In the genomic region with DNA sequence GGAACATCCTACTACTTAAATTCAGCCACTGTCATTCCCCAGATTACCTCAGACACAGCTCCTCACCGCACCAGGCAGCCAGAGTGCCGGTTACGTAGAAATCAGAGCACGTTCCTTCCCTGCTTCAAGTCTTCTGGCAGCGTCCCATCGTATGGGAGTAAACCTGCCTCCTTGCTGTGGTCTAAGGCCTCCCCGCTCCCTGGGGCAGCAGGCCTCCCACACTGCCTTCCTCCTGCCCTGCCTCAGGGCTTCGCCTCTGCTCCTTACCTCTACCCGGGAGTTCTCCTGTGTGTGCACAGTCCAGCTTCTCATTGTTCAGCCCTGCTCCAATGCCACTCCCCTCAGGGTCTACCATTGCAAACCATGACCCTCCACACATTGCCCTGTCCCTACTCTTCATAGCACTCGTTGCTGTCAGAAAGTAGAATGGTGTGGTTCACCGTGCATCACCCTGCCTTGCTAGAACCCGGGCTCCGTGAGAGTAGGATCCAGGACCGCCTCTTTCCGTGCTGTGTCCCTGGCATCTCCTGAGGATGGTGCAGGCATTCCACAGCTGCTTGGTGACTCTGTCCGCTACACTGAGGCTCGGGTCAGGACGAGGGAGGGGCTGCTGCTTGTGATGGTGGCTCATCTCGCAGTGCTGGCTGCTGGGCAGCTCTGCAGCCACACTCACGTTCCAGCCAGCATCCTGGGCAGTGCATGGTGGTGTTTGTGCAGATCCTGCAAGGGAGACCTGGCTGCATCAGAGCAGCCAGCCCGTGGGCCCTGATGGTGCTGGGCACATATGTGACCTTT, we compare ENCODE assay signal across 23 cellular contexts. TPM values are rescaled to one million over a fixed set of nuclear protein-coding genes. Genes with fewer than 3 reads are reported as not detected.
A peak's percentile ranks its signal among the peaks of the same experiment; 100 is the strongest.
DNase-seq lines count a peak whose midpoint lies in the region; ATAC-seq and TF ChIP-seq lines count a peak whose summit lies in the region.
"Had no signal": no experiment of that assay in that cellular context is flagged by ENCODE, and none has a peak within 500 bp of the region (broad histone marks: within the 10 kb centered on the region; RNA-seq: fewer than 3 reads in every experiment).

No MANE protein-coding gene starts in this region.

- peaks cover 7% of the 10 kb centered on the region for H3K4me1 ChIP-seq in testis

- ATAC-seq in GM21619 (IDR thresholded peaks at IDR 0.05; ENCODE audit: unreplicated experiment), result no peak
- ATAC-seq: CD8-positive, alpha-beta T cell; GM12878 had no signal

- H3K4me1 Mint-ChIP-seq in T-helper 2 cell treated with Interferon-gamma antibody and Interleukin-4, amounts not matched to agents 5 μg/mL and 100 μg/mL, for 36 hours (ENCODE audit: low read depth), result peaks cover 5% of the 10 kb centered on the region
- H3K4me1 Mint-ChIP-seq in chondrocyte (ENCODE audit: low read depth), result peaks cover 9% of the 10 kb centered on the region
- H3K4me1 Mint-ChIP-seq in osteocyte (ENCODE audit: unreplicated experiment), result peaks cover 6% of the 10 kb centered on the region

- no peaks in the 10 kb centered on the region for H3K36me3 ChIP-seq in testis (ENCODE audit: low read depth, missing control alignments)

- no peaks in the 10 kb centered on the region for H3K27me3 ChIP-seq in testis

- 77 to 85% methylated on average over 11 to 20 of the region's 21 CpGs for WGBS in testis, 2 donors

- H3K27ac ChIP-seq in testis, result peak overlapping the region in 1 of 2 donors; percentile 56
- H3K27ac ChIP-seq: 22Rv1 had no signal

- no peak overlapping the region for H3K4me3 ChIP-seq in testis
- H3K4me3 ChIP-seq: GM12878 had no signal

- TF ChIP-seq POLR2A in testis (IDR thresholded peaks at IDR 0.05), result no peak

- H3K27me3 Mint-ChIP-seq in T-helper 2 cell treated with Interferon-gamma antibody and Interleukin-4, amounts not matched to agents 5 μg/mL and 100 μg/mL, for 36 hours (ENCODE audit: low read depth), result no peaks in the 10 kb centered on the region
- H3K27me3 Mint-ChIP-seq in chondrocyte (ENCODE audit: low read depth) (no peaks in the 10 kb centered on the region), osteocyte (ENCODE audit: unreplicated experiment) (no peaks in the 10 kb centered on the region)

- H3K9me3 ChIP-seq in testis, result no peaks in the 10 kb centered on the region

- H3K9me3 Mint-ChIP-seq in T-helper 2 cell treated with Interferon-gamma antibody and Interleukin-4, amounts not matched to agents 5 μg/mL and 100 μg/mL, for 36 hours, result no peaks in the 10 kb centered on the region
- peaks cover 4% of the 10 kb centered on the region for H3K9me3 Mint-ChIP-seq in chondrocyte (ENCODE audit: low read depth)
- H3K9me3 Mint-ChIP-seq in osteocyte (ENCODE audit: unreplicated experiment), result no peaks in the 10 kb centered on the region
- H3K9me3 Mint-ChIP-seq: CD8-positive, alpha-beta T cell; H9 had no signal

- intact Hi-C loops in testis (cut with DNase I; ENCODE audit: low total_unique reads), result loop anchor here (5.0 kb wide), 1 partner anchor 99 kb away; no protein-coding TSS in a partner anchor

- peak overlapping the region; percentile 19 for H3K27ac Mint-ChIP-seq in T-helper 2 cell treated with Interferon-gamma antibody and Interleukin-4, amounts not matched to agents 5 μg/mL and 100 μg/mL, for 36 hours
- H3K27ac Mint-ChIP-seq in chondrocyte (ENCODE audit: unreplicated experiment), result no peak overlapping the region
- H3K27ac Mint-ChIP-seq in osteocyte (ENCODE audit: unreplicated experiment), result peak overlapping the region; percentile 0
- H3K27ac Mint-ChIP-seq: CD8-positive, alpha-beta T cell; H9 had no signal

- DNase-seq in T-helper 2 cell treated with Interferon-gamma antibody and Interleukin-4, amounts not matched to agents 5 μg/mL and 100 μg/mL, for 36 hours (ENCODE audit: low spot score), result no peak
- DNase-seq in T-helper 2 cell, result no peak
- peak; percentile 71 for DNase-seq in chondrocyte (ENCODE audit: low spot score)
- DNase-seq in osteocyte (ENCODE audit: extremely low spot score, unreplicated experiment), result no peak
- peak; percentile 87 for DNase-seq in testis
- DNase-seq in mucosa of gallbladder (ENCODE audit: low spot score), result no peak
- no peak for DNase-seq in HCEC 1CT
- DNase-seq: ACHN; C1 segment of cervical spinal cord; CD8-positive, alpha-beta T cell; DND-41; H9; Karpas-422; MV-4-11; NCI-H1105 treated with DMSO at 0.1 percent for 48 hours; NCI-H1694; NCI-H2081; NCI-H446; NCI-H526; Right ventricle myocardium superior had no signal

- peaks cover 52% of the 10 kb centered on the region for H3K36me3 Mint-ChIP-seq in T-helper 2 cell treated with Interferon-gamma antibody and Interleukin-4, amounts not matched to agents 5 μg/mL and 100 μg/mL, for 36 hours (ENCODE audit: low read depth)
- H3K36me3 Mint-ChIP-seq in chondrocyte (ENCODE audit: low read depth) (peaks cover 38% of the 10 kb centered on the region), osteocyte (ENCODE audit: unreplicated experiment) (peaks cover 39% of the 10 kb centered on the region)

- no peak for TF ChIP-seq CTCF in chondrocyte (IDR thresholded peaks at IDR 0.05)
- no peak for TF ChIP-seq CTCF in osteocyte (IDR thresholded peaks at IDR 0.05)
- TF ChIP-seq CTCF in testis (IDR thresholded peaks at IDR 0.05), result no peak

- H3K4me3 Mint-ChIP-seq in T-helper 2 cell treated with Interferon-gamma antibody and Interleukin-4, amounts not matched to agents 5 μg/mL and 100 μg/mL, for 36 hours, result no peak overlapping the region
- H3K4me3 Mint-ChIP-seq in chondrocyte (ENCODE audit: unreplicated experiment) (no peak overlapping the region), osteocyte (ENCODE audit: unreplicated experiment) (no peak overlapping the region)
- H3K4me3 Mint-ChIP-seq: CD8-positive, alpha-beta T cell; H9 had no signal

RNA-seq across cellular contexts. Expression of a gene that starts 6.9 kb away (rescaled TPM):
- 49.0 to 71.1 TPM (median 49.4 TPM) in 3 replicates for total RNA-seq in chondrocyte
- total RNA-seq in osteocyte, result 57.3 and 61.7 TPM in 2 replicates
- 10 to 100 TPM; 79.8 to 82.4 TPM for total RNA-seq in testis
- 127 TPM for polyA plus RNA-seq in testis (ENCODE audit: insufficient read depth, low read depth, low replicate concordance)
- 66.9 TPM for total RNA-seq in mucosa of gallbladder

RNA-seq across cellular contexts. Expression of a gene that starts 52.3 kb away (rescaled TPM):
- total RNA-seq in chondrocyte (10.1 to 29.4 TPM (median 28.6 TPM) in 3 replicates), osteocyte (27.3 and 36.1 TPM in 2 replicates), testis (10 to 100 TPM; 13.5 to 26.2 TPM), mucosa of gallbladder (15.7 TPM)
- 6.3 TPM for polyA plus RNA-seq in testis (ENCODE audit: insufficient read depth, low read depth, low replicate concordance)

Comparison
In these comparisons a context has a peak if more than half of its experiments do, and no peak if none do; other contexts are left out.
1. DNase-seq: peak in chondrocyte (single experiment) and testis (single experiment); none in T-helper 2 cell treated with Interferon-gamma antibody and Interleukin-4, amounts not matched to agents 5 μg/mL and 100 μg/mL, for 36 hours (single experiment), T-helper 2 cell (0 of 5), osteocyte (single experiment), mucosa of gallbladder (single experiment) and HCEC 1CT (single experiment).